8 cellular contexts compared by ENCODE assay signal in the genomic region with DNA sequence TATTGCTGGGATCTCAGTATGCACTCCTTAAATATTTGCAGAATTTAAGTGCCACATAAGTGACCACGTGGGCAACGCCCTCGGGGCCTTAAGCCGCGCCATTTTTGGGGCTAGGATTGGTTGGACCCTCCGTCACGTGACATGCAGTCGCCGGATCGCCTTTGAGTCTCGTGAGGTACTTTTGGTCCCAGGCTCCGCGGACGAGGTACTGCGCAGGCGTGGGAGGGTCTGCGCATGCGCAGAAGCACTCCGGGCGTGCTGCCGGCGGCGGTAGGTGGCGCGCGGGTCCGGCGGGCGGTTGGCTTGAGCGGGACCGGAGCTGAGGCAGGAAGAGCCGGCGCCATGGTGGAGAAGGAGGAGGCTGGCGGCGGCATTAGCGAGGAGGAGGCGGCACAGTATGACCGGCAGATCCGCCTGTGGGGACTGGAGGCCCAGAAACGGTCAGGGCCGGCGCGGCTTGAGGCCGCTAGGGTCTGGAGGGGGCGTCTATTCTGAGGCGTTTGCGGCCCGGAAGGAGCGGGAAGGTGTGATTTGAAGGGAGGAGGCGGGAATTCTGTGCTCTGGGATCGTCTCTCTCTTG. TPM values are rescaled to one million over a fixed set of nuclear protein-coding genes. Genes with fewer than 3 reads are reported as not detected.
DNase-seq lines count a peak whose midpoint lies in the region; ATAC-seq lines count a peak whose summit lies in the region.

A gene (plus strand): TSS at position 247 of the 580 bp plus-strand sequence. CDS start 96 bp downstream, at position 343.

- H3K4me3 ChIP-seq in BLaER1: peak within 1 kb of the TSS; percentile 97

- peak within 1 kb of the TSS; percentile 98 for H3K4me3 Mint-ChIP-seq in activated CD4-positive, alpha-beta T cell treated with anti-CD3 and anti-CD28 coated beads, Interleukin-2, amount 10 ng/mL, durations not matched to agents 24 days and 14 days

- H3K27me3 ChIP-seq in BLaER1: no peaks in the 10 kb centered on the region

- H4K20me1 ChIP-seq in BLaER1: peaks cover 47% of the 10 kb centered on the region

- H3K9me3 ChIP-seq in BLaER1: no peaks in the 10 kb centered on the region

- H3K27me3 Mint-ChIP-seq in activated CD4-positive, alpha-beta T cell treated with anti-CD3 and anti-CD28 coated beads, Interleukin-2, amount 10 ng/mL, durations not matched to agents 24 days and 14 days: peaks cover 2% of the 10 kb centered on the region

- peak; percentile 99 for DNase-seq in GM19240 (ENCODE audit: insufficient read length, low spot score)
- DNase-seq in NCI-H526 treated with DMSO at 0.1 percent for 48 hours (lab: John Stamatoyannopoulos, UW): peak; percentile 93
- peak; percentile 98 for DNase-seq in activated CD4-positive, alpha-beta T cell treated with anti-CD3 and anti-CD28 coated beads, Interleukin-2, amount 10 ng/mL, durations not matched to agents 24 days and 14 days
- peak; percentile 97 for DNase-seq in dedifferentiated amniotic fluid mesenchymal stem cell (ENCODE audit: extremely low spot score)
- peak; percentile 99 for DNase-seq in left kidney (ENCODE audit: low read depth, low spot score)
- peak; percentile 92 to 98 for DNase-seq in stimulated activated CD4-positive, alpha-beta T cell treated with anti-CD3 and anti-CD28 coated beads, Interleukin-2, amount 100 ng/mL, for 24 hours

- H3K27ac ChIP-seq in BLaER1: peak within 1 kb of the TSS; percentile 97

- intact Hi-C loops in activated CD4-positive, alpha-beta T cell treated with anti-CD3 and anti-CD28 coated beads, Interleukin-2, amount 10 ng/mL, durations not matched to agents 24 days and 14 days (cut with micrococcal nuclease): loop anchor here (1.0 to 5.0 kb wide), 2 partner anchors 17 to 97 kb away; a partner anchor contains a TSS

- peaks cover 5% of the 10 kb centered on the region for H3K9me3 Mint-ChIP-seq in activated CD4-positive, alpha-beta T cell treated with anti-CD3 and anti-CD28 coated beads, Interleukin-2, amount 10 ng/mL, durations not matched to agents 24 days and 14 days

- peak within 1 kb of the TSS; percentile 91 for H3K4me2 ChIP-seq in BLaER1

- H3K4me1 ChIP-seq in BLaER1: peaks cover 39% of the 10 kb centered on the region

- H3K36me3 Mint-ChIP-seq in activated CD4-positive, alpha-beta T cell treated with anti-CD3 and anti-CD28 coated beads, Interleukin-2, amount 10 ng/mL, durations not matched to agents 24 days and 14 days (ENCODE audit: low read depth): peaks cover 39% of the 10 kb centered on the region

- peak; percentile 49 for ATAC-seq in HG03469 (IDR thresholded peaks at IDR 0.05; ENCODE audit: unreplicated experiment)

- peaks cover 47% of the 10 kb centered on the region for H3K4me1 Mint-ChIP-seq in activated CD4-positive, alpha-beta T cell treated with anti-CD3 and anti-CD28 coated beads, Interleukin-2, amount 10 ng/mL, durations not matched to agents 24 days and 14 days

- H3K36me3 ChIP-seq in BLaER1: peaks cover 34% of the 10 kb centered on the region

- H3K9ac ChIP-seq in BLaER1: peak within 1 kb of the TSS; percentile 98

- peak within 1 kb of the TSS; percentile 98 for H3K27ac Mint-ChIP-seq in activated CD4-positive, alpha-beta T cell treated with anti-CD3 and anti-CD28 coated beads, Interleukin-2, amount 10 ng/mL, durations not matched to agents 24 days and 14 days

RNA-seq across cellular contexts. Expression of the gene that starts here (rescaled TPM):
- 147 and 151 TPM in 2 replicates for total RNA-seq in activated CD4-positive, alpha-beta T cell treated with anti-CD3 and anti-CD28 coated beads, Interleukin-2, amount 10 ng/mL, durations not matched to agents 24 days and 14 days

Comparison
In these comparisons a context has a peak if more than half of its experiments do, and no peak if none do; other contexts are left out.
1. Peak in every context shown above with its lines: DNase-seq, ATAC-seq, H3K4me3 ChIP-seq and H3K27ac ChIP-seq.